In the genomic region with DNA sequence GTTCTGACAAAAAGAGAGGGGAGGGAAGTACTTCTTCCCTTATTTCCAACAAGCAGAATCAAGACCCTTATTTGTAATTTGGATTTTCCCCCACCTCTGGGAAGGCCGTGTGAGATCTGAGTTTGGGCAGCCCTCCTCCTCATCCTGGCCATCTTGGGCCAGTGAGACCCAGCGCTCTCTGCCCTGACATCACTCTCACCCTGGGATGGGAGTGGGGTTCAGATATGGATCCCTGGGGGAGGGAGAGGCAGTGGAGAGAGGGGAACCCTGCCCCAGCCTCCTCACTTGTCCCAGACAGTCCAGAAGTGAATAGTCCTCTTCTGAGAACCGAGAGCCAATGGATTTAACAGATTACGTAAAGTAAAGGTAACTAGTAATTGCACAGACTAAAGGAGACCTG, we compare ENCODE assay signal across 9 cellular contexts.
"Had no signal": no experiment of that assay in that cellular context is flagged by ENCODE, and none has a peak within 500 bp of the region (broad histone marks: within the 10 kb centered on the region; RNA-seq: fewer than 3 reads in every experiment).

No MANE protein-coding gene starts in this region.

- H3K36me3 ChIP-seq: HAP-1 had no signal

- H3K9me3 ChIP-seq: HAP-1 had no signal

- H3K4me1 Mint-ChIP-seq: IgD-negative memory B cell had no signal

- H3K9me3 Mint-ChIP-seq: HFFc6 had no signal

- DNase-seq: GM23248, GOT3, H7, HFFc6 had no signal

- ATAC-seq: HCT116, HepG2 had no signal

- H3K27ac ChIP-seq: GM23248, HL-60 had no signal

- H3K4me1 ChIP-seq: HAP-1 had no signal

- H3K4me3 ChIP-seq: GM23248, HAP-1 had no signal

- H3K27ac Mint-ChIP-seq: HFFc6, IgD-negative memory B cell had no signal

- H3K9ac ChIP-seq: GM23248 had no signal

- H3K36me3 Mint-ChIP-seq: IgD-negative memory B cell had no signal

- H3K4me3 Mint-ChIP-seq: HFFc6, IgD-negative memory B cell had no signal
